Comparison of ENCODE assay signal across 12 cellular contexts in the genomic region with DNA sequence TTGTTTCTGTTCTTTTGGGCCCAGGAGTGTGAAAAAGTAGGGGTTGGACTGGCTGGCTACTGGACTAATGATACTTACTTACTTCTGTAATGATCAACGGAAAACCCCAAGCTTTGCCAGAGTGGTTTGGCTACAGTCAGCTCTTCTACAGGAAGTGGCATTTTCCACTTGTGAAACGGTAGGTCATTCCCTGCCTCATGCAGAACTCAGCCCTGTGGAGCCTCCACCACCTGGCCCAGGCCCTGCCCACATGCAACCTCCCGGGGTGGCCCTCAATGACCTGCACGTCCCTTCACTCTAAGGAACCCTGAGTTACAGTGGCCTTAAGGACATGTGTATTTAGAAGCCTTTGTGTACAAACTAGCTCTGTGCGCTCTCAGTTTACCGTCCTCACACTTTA.
A peak's percentile ranks its signal among the peaks of the same experiment; 100 is the strongest.
DNase-seq lines count a peak whose midpoint lies in the region; ATAC-seq and TF ChIP-seq lines count a peak whose summit lies in the region.
"Had no signal": no experiment of that assay in that cellular context is flagged by ENCODE, and none has a peak within 500 bp of the region (broad histone marks: within the 10 kb centered on the region; RNA-seq: fewer than 3 reads in every experiment).

No MANE protein-coding gene starts in this region.

- no peaks in the 10 kb centered on the region for H3K79me1 ChIP-seq in neuronal stem cell (ENCODE audit: low read depth, low read length)

- TF ChIP-seq POLR2A in body of pancreas (IDR thresholded peaks at IDR 0.05), result no peak

- TF ChIP-seq CTCF in body of pancreas (IDR thresholded peaks at IDR 0.05) (no peak), natural killer cell (IDR thresholded peaks at IDR 0.05) (no peak)

- no peak overlapping the region for H4K8ac ChIP-seq in neuronal stem cell (ENCODE audit: low read depth, low read length)

- CTCF ChIA-PET in CD4-positive, alpha-beta memory T cell (lab: Charles Lee; ENCODE audit: partially characterized antibody), result interaction anchor here (1.0 kb wide), 1 partner anchor 12 kb away, joined by 3 read pairs; no protein-coding TSS in a partner anchor

- H3K9me3 Mint-ChIP-seq in CD4-positive, alpha-beta memory T cell, result peaks cover 0 to 5% (median 0%) of the 10 kb centered on the region in 8 donors
- no peaks in the 10 kb centered on the region for H3K9me3 Mint-ChIP-seq in natural killer cell

- H2BK5ac ChIP-seq in neuronal stem cell (ENCODE audit: low read length), result no peak overlapping the region

- no peaks in the 10 kb centered on the region for H3K27me3 ChIP-seq in CD4-positive, alpha-beta memory T cell (ENCODE audit: insufficient read depth, low read length)
- H3K27me3 ChIP-seq in body of pancreas, result no peaks in the 10 kb centered on the region
- H3K27me3 ChIP-seq in neuronal stem cell (ENCODE audit: control insufficient read depth in 3 of 3, insufficient read depth in 3 of 3, low read depth in 1 of 3, low read length in 3 of 3), result no peaks in the 10 kb centered on the region
- H3K27me3 ChIP-seq: neural progenitor cell had no signal

- H3K27ac ChIP-seq in CD4-positive, alpha-beta memory T cell (ENCODE audit: low read depth, low read length), result no peak overlapping the region
- H3K27ac ChIP-seq in body of pancreas (peak overlapping the region in 3 of 4 donors; percentile 31 to 63 (median 63)), neuronal stem cell (replicated peaks; ENCODE audit: low read length) (no peak overlapping the region)
- H3K27ac ChIP-seq: neural progenitor cell had no signal

- H3K27ac Mint-ChIP-seq in CD4-positive, alpha-beta memory T cell, result peak overlapping the region in 4 of 7 donors; percentile 18 to 74 (median 64)
- peak overlapping the region; percentile 81 to 84 for H3K27ac Mint-ChIP-seq in natural killer cell
- H3K27ac Mint-ChIP-seq: neural progenitor cell had no signal

- no peak overlapping the region for H3K4ac ChIP-seq in neuronal stem cell (ENCODE audit: low read length)

- H3K23ac ChIP-seq in neuronal stem cell (ENCODE audit: low read depth, low read length, poor library complexity), result no peak overlapping the region

- peak; percentile 36 for ATAC-seq in HG02642 (IDR thresholded peaks at IDR 0.05; ENCODE audit: poor library complexity, unreplicated experiment)
- peak; percentile 69 for ATAC-seq in body of pancreas
- ATAC-seq in natural killer cell, result peak; percentile 72 to 83 (median 77)
- no peak for ATAC-seq in HG03039 (IDR thresholded peaks at IDR 0.05; ENCODE audit: unreplicated experiment)
- ATAC-seq in esophagus mucosa, result no peak

- H3K14ac ChIP-seq in neuronal stem cell (ENCODE audit: low read length), result no peak overlapping the region

- H3K4me1 Mint-ChIP-seq in CD4-positive, alpha-beta memory T cell, result peaks cover 0 to 14% (median 8%) of the 10 kb centered on the region in 4 donors
- H3K4me1 Mint-ChIP-seq in natural killer cell, result peaks cover 61 to 71% of the 10 kb centered on the region in 2 donors

- peaks cover 30% of the 10 kb centered on the region for H3K36me3 ChIP-seq in CD4-positive, alpha-beta memory T cell (ENCODE audit: insufficient read depth, low read length)
- H3K36me3 ChIP-seq in body of pancreas (replicated peaks in 1 of 2; ENCODE audit: insufficient read depth in 1 of 2, low read depth in 2 of 2), result peaks cover 0 to 5% of the 10 kb centered on the region in 2 donors
- H3K36me3 ChIP-seq in neuronal stem cell (replicated peaks in 1 of 2; ENCODE audit: control insufficient read depth in 2 of 2, insufficient read depth in 2 of 2, low read length in 2 of 2), result peaks cover 43 to 83% of the 10 kb centered on the region in 2 donors

- H3K4me2 ChIP-seq in neuronal stem cell (ENCODE audit: insufficient read depth, low read length, poor library complexity, severe bottlenecking), result no peak overlapping the region
- H3K4me2 ChIP-seq: neural progenitor cell had no signal

- H2BK15ac ChIP-seq in neuronal stem cell (ENCODE audit: low read length), result no peak overlapping the region

- 60 to 62% methylated on average over 5 to 6 of the region's 6 CpGs for WGBS in body of pancreas, 2 donors
- no CpG with 5 or more reads among the region's 6 CpGs for WGBS in neuronal stem cell (ENCODE audit: extremely low coverage in 2 of 2, insufficient read length in 2 of 2, insufficient replicate concordance in 1 of 2), 2 donors

- H4K91ac ChIP-seq in neuronal stem cell (ENCODE audit: low read depth, low read length, poor library complexity), result no peak overlapping the region

- H3K4me3 Mint-ChIP-seq in CD4-positive, alpha-beta memory T cell, result no peak overlapping the region
- H3K4me3 Mint-ChIP-seq in natural killer cell, result peak overlapping the region; percentile 55
- H3K4me3 Mint-ChIP-seq: neural progenitor cell had no signal

- no peak overlapping the region for H2BK120ac ChIP-seq in neuronal stem cell (ENCODE audit: low read depth, low read length)

- no peak overlapping the region for H2AFZ ChIP-seq in neuronal stem cell (ENCODE audit: low read length)
- H2AFZ ChIP-seq: neural progenitor cell had no signal

- H2BK12ac ChIP-seq in neuronal stem cell (ENCODE audit: low read length), result no peak overlapping the region

- no peaks in the 10 kb centered on the region for H3K4me1 ChIP-seq in CD4-positive, alpha-beta memory T cell (ENCODE audit: insufficient read depth, low read length)
- H3K4me1 ChIP-seq in body of pancreas (peaks cover 21% of the 10 kb centered on the region), neuronal stem cell (ENCODE audit: control insufficient read depth in 2 of 2, insufficient read depth in 1 of 2, low read depth in 1 of 2, low read length in 2 of 2) (no peaks in the 10 kb centered on the region)
- H3K4me1 ChIP-seq: neural progenitor cell had no signal

- POLR2A ChIA-PET in CD4-positive, alpha-beta memory T cell (lab: Charles Lee; ENCODE audit: partially characterized antibody), result no interaction called here

- H3K4me3 ChIP-seq in CD4-positive, alpha-beta memory T cell (ENCODE audit: low read length in 2 of 2), result no peak overlapping the region
- no peak overlapping the region for H3K4me3 ChIP-seq in body of pancreas
- H3K4me3 ChIP-seq in neuronal stem cell (ENCODE audit: low read length in 2 of 2), result no peak overlapping the region
- H3K4me3 ChIP-seq: neural progenitor cell had no signal

- peaks cover 87 to 90% of the 10 kb centered on the region in 2 donors for H3K36me3 Mint-ChIP-seq in CD4-positive, alpha-beta memory T cell
- H3K36me3 Mint-ChIP-seq in natural killer cell, result peaks cover 8% of the 10 kb centered on the region

- H3K9me3 ChIP-seq in CD4-positive, alpha-beta memory T cell (ENCODE audit: control insufficient read depth in 1 of 2, low read length in 2 of 2), result no peaks in the 10 kb centered on the region
- no peaks in the 10 kb centered on the region for H3K9me3 ChIP-seq in body of pancreas
- peaks cover 14 to 29% of the 10 kb centered on the region in 2 donors for H3K9me3 ChIP-seq in neuronal stem cell (replicated peaks in 1 of 2; ENCODE audit: control insufficient read depth in 2 of 2, insufficient read depth in 1 of 2, low read depth in 1 of 2, low read length in 2 of 2)

- intact Hi-C loops in CD4-positive, alpha-beta memory T cell (cut with micrococcal nuclease), result no loop called here
- intact Hi-C loops in body of pancreas (cut with DNase I) (no loop called here), natural killer cell (cut with micrococcal nuclease) (no loop called here)

- no peaks in the 10 kb centered on the region for H3K27me3 Mint-ChIP-seq in CD4-positive, alpha-beta memory T cell
- no peaks in the 10 kb centered on the region for H3K27me3 Mint-ChIP-seq in natural killer cell (ENCODE audit: low read depth in 2 of 2)

- no peak overlapping the region for H3K18ac ChIP-seq in neuronal stem cell (ENCODE audit: low read length)

- H2AK5ac ChIP-seq in neuronal stem cell (ENCODE audit: low read depth, low read length), result no peak overlapping the region

- no peak overlapping the region for H3K9ac ChIP-seq in neuronal stem cell (ENCODE audit: low read depth, low read length, poor library complexity)
- H3K9ac ChIP-seq: neural progenitor cell had no signal

- no peak for DNase-seq in CD4-positive, alpha-beta memory T cell
- DNase-seq in body of pancreas, result peak in 1 of 4 donors; percentile 56
- no peak for DNase-seq in natural killer cell
- DNase-seq in neuronal stem cell (ENCODE audit: low spot score), result no peak
- no peak for DNase-seq in Ammon's horn (ENCODE audit: low spot score)
- DNase-seq: effector memory CD4-positive, alpha-beta T cell; NCI-H748 treated with DMSO at 0.1 percent for 48 hours; SW 1271 had no signal

Comparison
In these comparisons a context has a peak if more than half of its experiments do, and no peak if none do; other contexts are left out.
1. H3K27ac ChIP-seq: peak in body of pancreas (3 of 4); none in CD4-positive, alpha-beta memory T cell (single experiment) and neuronal stem cell (single experiment).
2. ATAC-seq: peak in HG02642 (single experiment), body of pancreas (single experiment) and natural killer cell (3 of 3); none in HG03039 (single experiment) and esophagus mucosa (single experiment).